32 cellular contexts compared by ENCODE assay signal in the genomic region with DNA sequence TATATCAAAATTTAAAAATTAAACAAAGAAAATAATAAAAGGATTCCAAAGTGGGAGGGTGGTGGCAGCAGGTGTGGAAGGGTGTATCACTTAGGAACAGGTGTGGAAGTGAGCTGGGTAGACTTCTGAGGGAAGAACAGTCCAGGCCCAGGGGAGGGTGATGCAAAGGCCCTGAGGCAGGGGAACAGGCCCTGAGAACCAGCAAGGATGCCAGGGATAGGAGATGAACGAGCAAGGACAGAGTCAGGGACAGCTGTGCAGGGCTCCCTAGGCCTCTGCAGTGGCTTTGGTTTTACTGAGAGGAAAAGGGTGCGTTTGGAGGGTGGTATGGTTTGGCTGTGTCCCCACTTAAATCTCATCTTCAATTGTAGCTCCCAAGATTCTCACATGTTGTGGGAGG. TPM values are rescaled to one million over a fixed set of nuclear protein-coding genes. Genes with fewer than 3 reads are reported as not detected.
"Had no signal": no experiment of that assay in that cellular context is flagged by ENCODE, and none has a peak within 500 bp of the region (broad histone marks: within the 10 kb centered on the region; RNA-seq: fewer than 3 reads in every experiment).

No MANE protein-coding gene starts in this region.

- H3K4me1 ChIP-seq: lower lobe of right lung, parathyroid adenoma, prostate gland, sigmoid colon, testis, tibial artery had no signal

- ATAC-seq: heart right ventricle; left colon; left ventricle myocardium superior; lower lobe of right lung; mucosa of descending colon; natural killer cell treated with Interleukin-12 subunit alpha and Interleukin-12 subunit beta and Interleukin-15 and Interleukin-18, amount 100 ng/mL, for 72 hours; stimulated activated memory B cell treated with anti-CD40 and anti-IgM and Interleukin-4, amounts not matched to agents 10 μg/mL and 1 μg/mL and 100 μg/mL, for 72 hours; stimulated activated naive CD8-positive, alpha-beta T cell treated with anti-CD3 and anti-CD28 coated beads, Interleukin-15, Interleukin-2, amounts not matched to agents 100 U/mL and 50 U/mL, for 24 hours had no signal

- H3K27ac Mint-ChIP-seq: dendritic cell treated with granulocyte-macrophage colony-stimulating factor and Interleukin-4, amounts not matched to agents 40 ng/mL and 50 ng/mL, for 4 days; memory B cell; mesothelial cell of epicardium; naive B cell; natural killer cell treated with Interleukin-12 subunit alpha and Interleukin-12 subunit beta and Interleukin-15 and Interleukin-18, amount 100 ng/mL, for 72 hours; stimulated activated memory B cell treated with anti-CD40 and anti-IgM and Interleukin-4, amounts not matched to agents 10 μg/mL and 1 μg/mL and 100 μg/mL, for 72 hours; type B pancreatic cell had no signal

- H3K9me3 ChIP-seq: neutrophil, prostate gland, right atrium auricular region, testis had no signal

- H3K27me3 ChIP-seq: esophagus squamous epithelium, heart right ventricle, right atrium auricular region, sigmoid colon, testis, tibial artery had no signal

- H3K36me3 ChIP-seq: esophagus squamous epithelium, heart right ventricle, lower lobe of right lung, neutrophil, prostate gland, right atrium auricular region, sigmoid colon, tibial artery had no signal

- H3K4me3 ChIP-seq: esophagus squamous epithelium, heart right ventricle, lower lobe of right lung, mucosa of descending colon, prostate gland, right atrium auricular region, sigmoid colon, testis, tibial artery had no signal

- H3K4me1 Mint-ChIP-seq: memory B cell; mesothelial cell of epicardium; naive B cell; neural crest cell; stimulated activated memory B cell treated with anti-CD40 and anti-IgM and Interleukin-4, amounts not matched to agents 10 μg/mL and 1 μg/mL and 100 μg/mL, for 72 hours had no signal

- H3K27ac ChIP-seq: esophagus squamous epithelium, heart right ventricle, lower lobe of right lung, neutrophil, parathyroid adenoma, prostate gland, right atrium auricular region, sigmoid colon, testis, tibial artery had no signal

- H3K36me3 Mint-ChIP-seq: mesothelial cell of epicardium, type B pancreatic cell had no signal

- H3K4me3 Mint-ChIP-seq: dendritic cell treated with granulocyte-macrophage colony-stimulating factor and Interleukin-4, amounts not matched to agents 40 ng/mL and 50 ng/mL, for 4 days; memory B cell; mesothelial cell of epicardium; naive B cell; natural killer cell treated with Interleukin-12 subunit alpha and Interleukin-12 subunit beta and Interleukin-15 and Interleukin-18, amount 100 ng/mL, for 72 hours; neural crest cell; stimulated activated memory B cell treated with anti-CD40 and anti-IgM and Interleukin-4, amounts not matched to agents 10 μg/mL and 1 μg/mL and 100 μg/mL, for 72 hours; type B pancreatic cell had no signal

- DNase-seq: effector CD8-positive, alpha-beta T cell; erythroblast; esophagus squamous epithelium; foreskin melanocyte; glutamatergic neuron; heart right ventricle; hippocampal formation; kidney glomerular epithelial cell; left colon; left ventricle myocardium superior; lower lobe of right lung; mucosa of descending colon; naive B cell; sigmoid colon; stimulated activated CD4-positive, alpha-beta T cell treated with anti-CD3 and anti-CD28 coated beads, Interleukin-2, amount 100 ng/mL, for 24 hours; stimulated activated CD4-positive, alpha-beta T cell treated with anti-CD3 and anti-CD28 coated beads, Interleukin-4, amount 100 ng/mL, for 24 hours; stimulated activated naive CD8-positive, alpha-beta T cell treated with anti-CD3 and anti-CD28 coated beads, Interleukin-15, Interleukin-2, amounts not matched to agents 100 U/mL and 50 U/mL, for 24 hours; substantia nigra; testis; tibial artery had no signal

RNA-seq across cellular contexts. Expression of gene RAET1E, which starts 9.4 kb away (rescaled TPM):
- total RNA-seq: lower lobe of right lung; mesothelial cell of epicardium; natural killer cell treated with Interleukin-12 subunit alpha and Interleukin-12 subunit beta and Interleukin-15 and Interleukin-18, amount 100 ng/mL, for 72 hours; neural crest cell had no signal

RNA-seq across cellular contexts. Expression of gene RAET1G, which starts 15.6 kb away (rescaled TPM):
- total RNA-seq: left colon, mesothelial cell of epicardium, neural crest cell, sigmoid colon, skeletal muscle tissue, testis had no signal

RNA-seq across cellular contexts. Expression of gene ULBP2, which starts 34.5 kb away (rescaled TPM):
- total RNA-seq: sigmoid colon, skeletal muscle tissue had no signal

RNA-seq across cellular contexts. Expression of gene ULBP1, which starts 56.4 kb away (rescaled TPM):
- total RNA-seq: mucosa of descending colon, skeletal muscle tissue had no signal
